In genomic region chr4:173821031-173821430, GRCh38 we compare ENCODE assay signal across 17 cellular contexts.
DNase-seq lines count a peak whose midpoint lies in the region; ATAC-seq and TF ChIP-seq lines count a peak whose summit lies in the region.
"Had no signal": no experiment of that assay in that cellular context is flagged by ENCODE, and none has a peak within 500 bp of the region (broad histone marks: within the 10 kb centered on the region; RNA-seq: fewer than 3 reads in every experiment).

No MANE protein-coding gene starts in this region.

- H3K4me1 ChIP-seq in gastrocnemius medialis: no peaks in the 10 kb centered on the region
- H3K4me1 ChIP-seq: Peyer's patch had no signal

- no peak for TF ChIP-seq CTCF in gastrocnemius medialis (IDR thresholded peaks at IDR 0.05 in 4 of 5, conservative IDR thresholded peaks at IDR 0.05 in 1 of 5)

- intact Hi-C loops in gastrocnemius medialis (cut with DNase I; ENCODE audit: low total_unique reads): no loop called here

- DNase-seq in ELR (ENCODE audit: low read depth): peak; percentile 12
- DNase-seq in SK-N-MC (ENCODE audit: low read depth, low spot score): no peak
- DNase-seq in fibroblast of peridontal ligament (ENCODE audit: extremely low read depth): peak; percentile 46
- no peak for DNase-seq in SKM-1 treated with dmso at 0.1 percent for 144 hours (lab: John Stamatoyannopoulos, UW; ENCODE audit: unreplicated experiment)
- no peak for DNase-seq in OCI-M2 (lab: John Stamatoyannopoulos, UW; ENCODE audit: unreplicated experiment)
- DNase-seq in gastrocnemius medialis: no peak
- DNase-seq: C1 segment of cervical spinal cord, GF-D8, H9, Kasumi-1, NCI-H187, NCI-H226, NCI-H524 treated with DMSO at 0.1 percent for 48 hours, Peyer's patch had no signal

- peak overlapping the region; percentile 86 for H3K27ac ChIP-seq in SK-N-MC
- H3K27ac ChIP-seq in gastrocnemius medialis: no peak overlapping the region
- H3K27ac ChIP-seq: Peyer's patch had no signal

- H3K9ac ChIP-seq in SK-N-MC (ENCODE audit: insufficient read length): no peak overlapping the region

- ATAC-seq in GM21786 (IDR thresholded peaks at IDR 0.05; ENCODE audit: unreplicated experiment): no peak
- no peak for ATAC-seq in gastrocnemius medialis
- ATAC-seq: Right ventricle myocardium inferior, SK-N-SH treated with all-trans-retinoic acid at 6 μM for 48 hours had no signal

- no peak for TF ChIP-seq POLR2A in gastrocnemius medialis (IDR thresholded peaks at IDR 0.05)

- H3K9me3 ChIP-seq in SK-N-MC (ENCODE audit: low read depth, low read length) (no peaks in the 10 kb centered on the region), gastrocnemius medialis (no peaks in the 10 kb centered on the region)
- H3K9me3 ChIP-seq: Peyer's patch had no signal

- H3K27me3 ChIP-seq in gastrocnemius medialis: no peaks in the 10 kb centered on the region
- H3K27me3 ChIP-seq: Peyer's patch had no signal

- peak overlapping the region; percentile 58; the same call in 1 of the 2 replicates for H3K4me3 ChIP-seq in SK-N-MC
- no peak overlapping the region for H3K4me3 ChIP-seq in gastrocnemius medialis
- H3K4me3 ChIP-seq: Peyer's patch had no signal

- H3K36me3 ChIP-seq in SK-N-MC (ENCODE audit: insufficient read depth, low read length) (no peaks in the 10 kb centered on the region), gastrocnemius medialis (no peaks in the 10 kb centered on the region)
- H3K36me3 ChIP-seq: Peyer's patch had no signal

- in situ Hi-C loops in gastrocnemius medialis (cut with MboI; ENCODE audit: low sequenced_read_pairs in 4 of 4): loop anchor here in 1 of 4 donors (25.0 kb wide), 1 partner anchor 309 kb away; no protein-coding TSS in a partner anchor

Comparison
In these comparisons a context has a peak if more than half of its experiments do, and no peak if none do; other contexts are left out.
1. DNase-seq: peak in ELR (single experiment) and fibroblast of peridontal ligament (single experiment); none in SK-N-MC (single experiment), SKM-1 treated with dmso at 0.1 percent for 144 hours (single experiment), OCI-M2 (single experiment) and gastrocnemius medialis (0 of 2).